ENCODE assay signal across 2 cellular contexts in the genomic region with DNA sequence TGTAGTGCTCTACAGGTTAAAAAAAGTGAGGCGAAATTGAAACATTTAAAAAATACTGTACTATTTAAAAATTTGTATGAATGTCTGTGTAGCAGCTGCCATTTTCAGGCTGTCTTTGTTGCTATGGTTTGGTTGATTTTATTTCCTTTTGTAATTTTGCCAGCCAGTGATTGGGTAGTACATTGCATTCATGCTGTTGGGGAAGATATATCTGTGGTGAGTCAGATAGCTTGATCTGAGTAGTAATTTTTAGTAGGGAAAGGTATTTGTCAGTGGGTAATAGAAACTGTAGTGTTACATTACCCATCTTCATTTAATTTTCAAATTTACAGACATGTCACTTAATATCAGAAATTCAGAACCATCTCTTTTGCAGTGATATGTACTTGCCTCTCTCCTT.
TF ChIP-seq lines count a peak whose summit lies in the region.

No MANE protein-coding gene starts in this region.

TF ChIP-seq in A549, 52 proteins besides CTCF, POLR2A, EP300 and RAD21 (continued from another document):
- TF ChIP-seq CEBPB (IDR thresholded peaks at IDR 0.05) (no peak), EHMT2 (IDR thresholded peaks at IDR 0.05; ENCODE audit: low read depth) (no peak), HOXB13 (CRISPR knock-in tag; IDR thresholded peaks at IDR 0.05; ENCODE audit: low read depth) (no peak), FOSL2 (IDR thresholded peaks at IDR 0.05) (no peak), FOSL2 (CRISPR knock-in tag; IDR thresholded peaks at IDR 0.05) (no peak), ZSCAN20 (CRISPR knock-in tag; IDR thresholded peaks at IDR 0.05) (no peak), ZC3H11A (IDR thresholded peaks at IDR 0.05) (no peak), REST (IDR thresholded peaks at IDR 0.05) (no peak), E2F6 (IDR thresholded peaks at IDR 0.05; ENCODE audit: borderline replicate concordance, low read depth) (no peak), GATA3 (IDR thresholded peaks at IDR 0.05; ENCODE audit: borderline replicate concordance) (no peak), ATOH8 (CRISPR knock-in tag; IDR thresholded peaks at IDR 0.05; ENCODE audit: low read depth) (no peak), PHF8 (IDR thresholded peaks at IDR 0.05; ENCODE audit: borderline replicate concordance, low read depth) (no peak), PBX3 (IDR thresholded peaks at IDR 0.05) (no peak), MAX (IDR thresholded peaks at IDR 0.05) (no peak), CHD2 (IDR thresholded peaks at IDR 0.05; ENCODE audit: low read length, partially characterized antibody) (no peak), RCOR1 (IDR thresholded peaks at IDR 0.05; ENCODE audit: low read depth, low read length) (no peak)
- TF ChIP-seq, protein P1, sequence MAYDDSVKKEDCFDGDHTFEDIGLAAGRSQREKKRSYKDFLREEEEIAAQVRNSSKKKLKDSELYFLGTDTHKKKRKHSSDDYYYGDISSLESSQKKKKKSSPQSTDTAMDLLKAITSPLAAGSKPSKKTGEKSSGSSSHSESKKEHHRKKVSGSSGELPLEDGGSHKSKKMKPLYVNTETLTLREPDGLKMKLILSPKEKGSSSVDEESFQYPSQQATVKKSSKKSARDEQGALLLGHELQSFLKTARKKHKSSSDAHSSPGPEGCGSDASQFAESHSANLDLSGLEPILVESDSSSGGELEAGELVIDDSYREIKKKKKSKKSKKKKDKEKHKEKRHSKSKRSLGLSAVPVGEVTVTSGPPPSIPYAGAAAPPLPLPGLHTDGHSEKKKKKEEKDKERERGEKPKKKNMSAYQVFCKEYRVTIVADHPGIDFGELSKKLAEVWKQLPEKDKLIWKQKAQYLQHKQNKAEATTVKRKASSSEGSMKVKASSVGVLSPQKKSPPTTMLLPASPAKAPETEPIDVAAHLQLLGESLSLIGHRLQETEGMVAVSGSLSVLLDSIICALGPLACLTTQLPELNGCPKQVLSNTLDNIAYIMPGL (CRISPR knock-in tag; IDR thresholded peaks at IDR 0.05; ENCODE audit: borderline replicate concordance): no peak
- TF ChIP-seq, protein P2, sequence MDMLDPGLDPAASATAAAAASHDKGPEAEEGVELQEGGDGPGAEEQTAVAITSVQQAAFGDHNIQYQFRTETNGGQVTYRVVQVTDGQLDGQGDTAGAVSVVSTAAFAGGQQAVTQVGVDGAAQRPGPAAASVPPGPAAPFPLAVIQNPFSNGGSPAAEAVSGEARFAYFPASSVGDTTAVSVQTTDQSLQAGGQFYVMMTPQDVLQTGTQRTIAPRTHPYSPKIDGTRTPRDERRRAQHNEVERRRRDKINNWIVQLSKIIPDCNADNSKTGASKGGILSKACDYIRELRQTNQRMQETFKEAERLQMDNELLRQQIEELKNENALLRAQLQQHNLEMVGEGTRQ (IDR thresholded peaks at IDR 0.05): no peak

TF ChIP-seq in K562, 482 proteins besides CTCF, POLR2A, EP300 and RAD21 (continued from another document):
- TF ChIP-seq ELF2 (CRISPR knock-in tag; IDR thresholded peaks at IDR 0.05) (no peak), MTF1 (CRISPR knock-in tag; IDR thresholded peaks at IDR 0.05; ENCODE audit: borderline replicate concordance) (no peak), TRIM25 (IDR thresholded peaks at IDR 0.05; ENCODE audit: borderline replicate concordance) (no peak), CBX5 (IDR thresholded peaks at IDR 0.05; ENCODE audit: borderline replicate concordance, low read depth) (no peak), GTF2F1 (IDR thresholded peaks at IDR 0.05; ENCODE audit: low read depth, low read length) (no peak), CHD1 (IDR thresholded peaks at IDR 0.05; ENCODE audit: low read length) (no peak), ZNF324 (CRISPR knock-in tag; IDR thresholded peaks at IDR 0.05) (no peak), OTX1 (CRISPR knock-in tag; IDR thresholded peaks at IDR 0.05) (no peak), BMI1 (IDR thresholded peaks at IDR 0.05; ENCODE audit: low read length) (no peak), NR1H2 (CRISPR knock-in tag; IDR thresholded peaks at IDR 0.05) (no peak), NEUROD1 (IDR thresholded peaks at IDR 0.05; ENCODE audit: borderline replicate concordance, low read depth, low read length, partially characterized antibody) (no peak), PCBP2 (IDR thresholded peaks at IDR 0.05; ENCODE audit: low read depth, low read length, poor library complexity, severe bottlenecking) (no peak), ZNF316 (IDR thresholded peaks at IDR 0.05) (no peak), ZNF584 (CRISPR knock-in tag; IDR thresholded peaks at IDR 0.05; ENCODE audit: low read depth) (no peak), ZNF695 (CRISPR knock-in tag; IDR thresholded peaks at IDR 0.05) (no peak)
- TF ChIP-seq, protein P3, sequence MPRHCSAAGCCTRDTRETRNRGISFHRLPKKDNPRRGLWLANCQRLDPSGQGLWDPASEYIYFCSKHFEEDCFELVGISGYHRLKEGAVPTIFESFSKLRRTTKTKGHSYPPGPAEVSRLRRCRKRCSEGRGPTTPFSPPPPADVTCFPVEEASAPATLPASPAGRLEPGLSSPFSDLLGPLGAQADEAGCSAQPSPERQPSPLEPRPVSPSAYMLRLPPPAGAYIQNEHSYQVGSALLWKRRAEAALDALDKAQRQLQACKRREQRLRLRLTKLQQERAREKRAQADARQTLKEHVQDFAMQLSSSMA (CRISPR knock-in tag; IDR thresholded peaks at IDR 0.05): no peak
- TF ChIP-seq, protein P4, sequence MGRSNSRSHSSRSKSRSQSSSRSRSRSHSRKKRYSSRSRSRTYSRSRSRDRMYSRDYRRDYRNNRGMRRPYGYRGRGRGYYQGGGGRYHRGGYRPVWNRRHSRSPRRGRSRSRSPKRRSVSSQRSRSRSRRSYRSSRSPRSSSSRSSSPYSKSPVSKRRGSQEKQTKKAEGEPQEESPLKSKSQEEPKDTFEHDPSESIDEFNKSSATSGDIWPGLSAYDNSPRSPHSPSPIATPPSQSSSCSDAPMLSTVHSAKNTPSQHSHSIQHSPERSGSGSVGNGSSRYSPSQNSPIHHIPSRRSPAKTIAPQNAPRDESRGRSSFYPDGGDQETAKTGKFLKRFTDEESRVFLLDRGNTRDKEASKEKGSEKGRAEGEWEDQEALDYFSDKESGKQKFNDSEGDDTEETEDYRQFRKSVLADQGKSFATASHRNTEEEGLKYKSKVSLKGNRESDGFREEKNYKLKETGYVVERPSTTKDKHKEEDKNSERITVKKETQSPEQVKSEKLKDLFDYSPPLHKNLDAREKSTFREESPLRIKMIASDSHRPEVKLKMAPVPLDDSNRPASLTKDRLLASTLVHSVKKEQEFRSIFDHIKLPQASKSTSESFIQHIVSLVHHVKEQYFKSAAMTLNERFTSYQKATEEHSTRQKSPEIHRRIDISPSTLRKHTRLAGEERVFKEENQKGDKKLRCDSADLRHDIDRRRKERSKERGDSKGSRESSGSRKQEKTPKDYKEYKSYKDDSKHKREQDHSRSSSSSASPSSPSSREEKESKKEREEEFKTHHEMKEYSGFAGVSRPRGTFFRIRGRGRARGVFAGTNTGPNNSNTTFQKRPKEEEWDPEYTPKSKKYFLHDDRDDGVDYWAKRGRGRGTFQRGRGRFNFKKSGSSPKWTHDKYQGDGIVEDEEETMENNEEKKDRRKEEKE (IDR thresholded peaks at IDR 0.05; ENCODE audit: borderline replicate concordance in 1 of 2, control insufficient read depth in 1 of 2, low read depth in 2 of 2, low read length in 1 of 2): no peak
- TF ChIP-seq, protein P5, sequence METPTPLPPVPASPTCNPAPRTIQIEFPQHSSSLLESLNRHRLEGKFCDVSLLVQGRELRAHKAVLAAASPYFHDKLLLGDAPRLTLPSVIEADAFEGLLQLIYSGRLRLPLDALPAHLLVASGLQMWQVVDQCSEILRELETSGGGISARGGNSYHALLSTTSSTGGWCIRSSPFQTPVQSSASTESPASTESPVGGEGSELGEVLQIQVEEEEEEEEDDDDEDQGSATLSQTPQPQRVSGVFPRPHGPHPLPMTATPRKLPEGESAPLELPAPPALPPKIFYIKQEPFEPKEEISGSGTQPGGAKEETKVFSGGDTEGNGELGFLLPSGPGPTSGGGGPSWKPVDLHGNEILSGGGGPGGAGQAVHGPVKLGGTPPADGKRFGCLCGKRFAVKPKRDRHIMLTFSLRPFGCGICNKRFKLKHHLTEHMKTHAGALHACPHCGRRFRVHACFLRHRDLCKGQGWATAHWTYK (CRISPR knock-in tag; IDR thresholded peaks at IDR 0.05): no peak
